ENCODE assay signal across 16 cellular contexts in genomic region chr20:4009305-4009704, GRCh38.
"Had no signal": no experiment of that assay in that cellular context is flagged by ENCODE, and none has a peak within 500 bp of the region (broad histone marks: within the 10 kb centered on the region; RNA-seq: fewer than 3 reads in every experiment).

No MANE protein-coding gene starts in this region.

- H3K27ac ChIP-seq: coronary artery, lower lobe of right lung, neural progenitor cell, ovary, uterus, WERI-Rb-1 had no signal

- DNase-seq: activated CD4-positive, alpha-beta T cell treated with anti-CD3 and anti-CD28 coated beads, Interleukin-2, amount 50 U/mL, for 48 hours; activated naive CD4-positive, alpha-beta T cell treated with anti-CD3 and anti-CD28 coated beads, Interleukin-2, amount 50 U/mL, for 16 hours; activated T-cell treated with anti-CD3 and anti-CD28 coated beads, Interleukin-2, amount 50 U/mL, for 1 hour; effector CD4-positive, alpha-beta T cell; foreskin melanocyte; left colon; lower lobe of right lung; midbrain; ovary; stimulated activated CD4-positive, alpha-beta T cell treated with anti-CD3 and anti-CD28 coated beads, Interleukin-2, amount 100 ng/mL, for 48 hours; stimulated activated naive B cell treated with anti-CD40 and anti-IgM and Interleukin-4, amounts not matched to agents 10 μg/mL and 1 μg/mL and 100 μg/mL, for 72 hours; tibial artery; uterus; WERI-Rb-1 had no signal

- H3K4me3 ChIP-seq: coronary artery, lower lobe of right lung, neural progenitor cell, ovary, tibial artery, uterus had no signal

- H2AFZ ChIP-seq: neural progenitor cell had no signal

- H3K4me2 ChIP-seq: neural progenitor cell had no signal

- H3K9me3 ChIP-seq: lower lobe of right lung, ovary, tibial artery, uterus had no signal

- H3K27me3 ChIP-seq: ovary, tibial artery, uterus had no signal

- ATAC-seq: left colon; lower lobe of right lung; stimulated activated naive B cell treated with anti-CD40 and anti-IgM and Interleukin-4, amounts not matched to agents 10 μg/mL and 1 μg/mL and 100 μg/mL, for 72 hours had no signal

- H3K9ac ChIP-seq: neural progenitor cell had no signal

- H3K36me3 ChIP-seq: lower lobe of right lung, neural progenitor cell, ovary, tibial artery, uterus, WERI-Rb-1 had no signal
